In the genomic region with DNA sequence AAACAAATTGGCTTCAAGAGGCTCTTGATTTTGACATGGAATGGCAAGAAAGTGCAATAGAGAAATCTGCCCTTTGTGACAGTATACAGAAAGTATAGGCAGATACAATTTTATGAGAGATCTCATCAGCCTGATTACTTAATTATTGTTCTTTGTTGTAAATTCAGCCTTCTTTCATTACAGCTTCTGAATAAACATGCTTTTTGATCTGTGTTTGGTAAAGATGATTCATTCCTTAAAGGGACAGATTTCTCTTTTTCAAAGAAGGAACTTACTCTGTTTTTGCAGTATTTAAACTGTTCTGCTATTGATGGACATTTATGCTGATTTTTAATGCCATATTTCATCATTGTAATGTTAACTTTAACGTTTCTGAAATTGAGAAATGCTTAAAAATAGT, we compare ENCODE assay signal across 25 cellular contexts. TPM values are rescaled to one million over a fixed set of nuclear protein-coding genes. Genes with fewer than 3 reads are reported as not detected.
"Had no signal": no experiment of that assay in that cellular context is flagged by ENCODE, and none has a peak within 500 bp of the region (broad histone marks: within the 10 kb centered on the region; RNA-seq: fewer than 3 reads in every experiment).

No MANE protein-coding gene starts in this region.

- ATAC-seq: activated CD4-positive, CD25-positive, alpha-beta regulatory T cell treated with anti-CD3 and anti-CD28 coated beads, Interleukin-2, amount 50 U/mL, for 24 hours; activated CD8-positive, alpha-beta T cell treated with anti-CD3 and anti-CD28 coated beads, Interleukin-2, amount 10 ng/mL, durations not matched to agents 7 days and 5 days; activated naive CD8-positive, alpha-beta T cell treated with anti-CD3 and anti-CD28 coated beads, Interleukin-2, amount 50 U/mL, for 24 hours; heart right ventricle; left lung; naive thymus-derived CD8-positive, alpha-beta T cell had no signal

- H3K4me2 ChIP-seq: neural progenitor cell had no signal

- H3K4me1 ChIP-seq: neural progenitor cell had no signal

- H3K4me3 Mint-ChIP-seq: activated CD4-positive, alpha-beta T cell treated with anti-CD3 and anti-CD28 coated beads, Interleukin-2, amount 10 ng/mL, durations not matched to agents 24 days and 14 days; activated CD8-positive, alpha-beta T cell treated with anti-CD3 and anti-CD28 coated beads, Interleukin-2, amount 10 ng/mL, durations not matched to agents 7 days and 5 days; activated naive CD8-positive, alpha-beta T cell treated with anti-CD3 and anti-CD28 coated beads, Interleukin-2, amount 50 U/mL, for 24 hours; activated T-helper 1 cell treated with anti-CD3 and anti-CD28 coated beads, Interleukin-12 subunit alpha, Interleukin-12 subunit beta, Interleukin-2, Interleukin-4 antibody, amounts not matched to agents 30 ng/mL and 10 ng/mL and 1 ng/mL, durations not matched to agents 14 hours and 24 hours and 36 hours; endodermal cell; mesothelial cell of epicardium; neural progenitor cell; type B pancreatic cell had no signal

- H3K9me3 ChIP-seq: heart right ventricle, left lung, spleen, testis, vagina had no signal

- H3K4me1 Mint-ChIP-seq: neural progenitor cell had no signal

- DNase-seq: activated CD4-positive, alpha-beta T cell treated with anti-CD3 and anti-CD28 coated beads, Interleukin-2, amount 10 ng/mL, durations not matched to agents 24 days and 14 days; activated CD8-positive, alpha-beta T cell treated with anti-CD3 and anti-CD28 coated beads, Interleukin-2, amount 10 ng/mL, durations not matched to agents 7 days and 5 days; activated gamma-delta T cell; activated naive CD4-positive, alpha-beta T cell treated with anti-CD3 and anti-CD28 coated beads, Interleukin-2, amount 50 U/mL, for 16 hours; activated naive CD8-positive, alpha-beta T cell treated with anti-CD3 and anti-CD28 coated beads, Interleukin-2, amount 50 U/mL, for 24 hours; cerebellar nuclear complex; endodermal cell; foreskin fibroblast; heart right ventricle; kidney; left lung; mammary epithelial cell; naive thymus-derived CD8-positive, alpha-beta T cell; spleen; stimulated activated CD4-positive, alpha-beta T cell treated with anti-CD3 and anti-CD28 coated beads, Interleukin-4, amount 100 ng/mL, for 1 hour; stimulated activated naive CD4-positive, alpha-beta T cell; testis had no signal

- H3K27me3 ChIP-seq: heart right ventricle, left lung, neural progenitor cell, spleen, testis, vagina had no signal

- H3K27ac Mint-ChIP-seq: activated CD4-positive, alpha-beta T cell treated with anti-CD3 and anti-CD28 coated beads, Interleukin-2, amount 10 ng/mL, durations not matched to agents 24 days and 14 days; activated CD8-positive, alpha-beta T cell treated with anti-CD3 and anti-CD28 coated beads, Interleukin-2, amount 10 ng/mL, durations not matched to agents 7 days and 5 days; activated naive CD8-positive, alpha-beta T cell treated with anti-CD3 and anti-CD28 coated beads, Interleukin-2, amount 50 U/mL, for 24 hours; activated T-helper 1 cell treated with anti-CD3 and anti-CD28 coated beads, Interleukin-12 subunit alpha, Interleukin-12 subunit beta, Interleukin-2, Interleukin-4 antibody, amounts not matched to agents 30 ng/mL and 10 ng/mL and 1 ng/mL, durations not matched to agents 14 hours and 24 hours and 36 hours; endodermal cell; mesothelial cell of epicardium; neural progenitor cell; progenitor cell of endocrine pancreas; type B pancreatic cell had no signal

- H3K27ac ChIP-seq: coronary artery, heart right ventricle, left lung, neural progenitor cell, spleen, testis, vagina had no signal

- H2AFZ ChIP-seq: neural progenitor cell had no signal

- H3K4me3 ChIP-seq: coronary artery, heart right ventricle, left lung, neural progenitor cell, spleen, testis, vagina had no signal

- H3K9me3 Mint-ChIP-seq: activated CD4-positive, alpha-beta T cell treated with anti-CD3 and anti-CD28 coated beads, Interleukin-2, amount 10 ng/mL, durations not matched to agents 24 days and 14 days; activated naive CD8-positive, alpha-beta T cell treated with anti-CD3 and anti-CD28 coated beads, Interleukin-2, amount 50 U/mL, for 24 hours; activated T-helper 1 cell treated with anti-CD3 and anti-CD28 coated beads, Interleukin-12 subunit alpha, Interleukin-12 subunit beta, Interleukin-2, Interleukin-4 antibody, amounts not matched to agents 30 ng/mL and 10 ng/mL and 1 ng/mL, durations not matched to agents 14 hours and 24 hours and 36 hours; endodermal cell; naive thymus-derived CD8-positive, alpha-beta T cell had no signal

- H3K27me3 Mint-ChIP-seq: activated CD4-positive, alpha-beta T cell treated with anti-CD3 and anti-CD28 coated beads, Interleukin-2, amount 10 ng/mL, durations not matched to agents 24 days and 14 days; activated naive CD8-positive, alpha-beta T cell treated with anti-CD3 and anti-CD28 coated beads, Interleukin-2, amount 50 U/mL, for 24 hours; naive thymus-derived CD8-positive, alpha-beta T cell; progenitor cell of endocrine pancreas; type B pancreatic cell had no signal

RNA-seq across cellular contexts. Expression of gene ADCY10, which starts 36.6 kb away (rescaled TPM):
- total RNA-seq: activated CD8-positive, alpha-beta T cell treated with anti-CD3 and anti-CD28 coated beads, Interleukin-2, amount 10 ng/mL, durations not matched to agents 7 days and 5 days; activated T-helper 1 cell treated with anti-CD3 and anti-CD28 coated beads, Interleukin-12 subunit alpha, Interleukin-12 subunit beta, Interleukin-2, Interleukin-4 antibody, amounts not matched to agents 30 ng/mL and 10 ng/mL and 1 ng/mL, durations not matched to agents 14 hours and 24 hours and 36 hours; vagina had no signal
